In genomic region chr10:58435297-58435696, GRCh38 we compare ENCODE assay signal across 8 cellular contexts. TPM values are rescaled to one million over a fixed set of nuclear protein-coding genes. Genes with fewer than 3 reads are reported as not detected.
DNase-seq lines count a peak whose midpoint lies in the region; ATAC-seq and TF ChIP-seq lines count a peak whose summit lies in the region.

No MANE protein-coding gene starts in this region.

- ATAC-seq in HG02763 (IDR thresholded peaks at IDR 0.05; ENCODE audit: unreplicated experiment) (no peak), GM19035 (IDR thresholded peaks at IDR 0.05; ENCODE audit: unreplicated experiment) (no peak), HG03025 (IDR thresholded peaks at IDR 0.05; ENCODE audit: low FRiP score, unreplicated experiment) (no peak), GM18909 (IDR thresholded peaks at IDR 0.05; ENCODE audit: poor library complexity, unreplicated experiment) (no peak)

- intact Hi-C loops in breast epithelium (cut with DNase I; ENCODE audit: low total_unique reads): no loop called here

- peak; percentile 56 for DNase-seq in COLO829 (ENCODE audit: low spot score)
- DNase-seq in KBM-7: peak; percentile 21
- no peak for DNase-seq in breast epithelium (ENCODE audit: low spot score in 2 of 2)

- TF ChIP-seq POLR2A in breast epithelium (IDR thresholded peaks at IDR 0.05): no peak

- in situ Hi-C loops in KBM-7 (cut with MboI; ENCODE audit: low pct_unique_long_range_greater_than_20kb, low sequenced_read_pairs): no loop called here

- WGBS in mesodermal cell (ENCODE audit: insufficient coverage in 2 of 2), 2 experiments: 63 to 100% methylated on average over 1 of the region's 2 CpGs

- peaks cover 3 to 4% of the 10 kb centered on the region in 2 donors for H3K4me1 ChIP-seq in breast epithelium
- peaks cover 10% of the 10 kb centered on the region for H3K4me1 ChIP-seq in mesodermal cell (ENCODE audit: control insufficient read depth, insufficient read depth, low read length, poor library complexity, severe bottlenecking)

- no peak overlapping the region for H3K4me3 ChIP-seq in breast epithelium
- H3K4me3 ChIP-seq in mesodermal cell (ENCODE audit: extremely low read depth, insufficient read depth, low read length, poor library complexity, severe bottlenecking): no peak overlapping the region

- no peaks in the 10 kb centered on the region for H3K9me3 ChIP-seq in breast epithelium
- peaks cover 3% of the 10 kb centered on the region for H3K9me3 ChIP-seq in mesodermal cell (ENCODE audit: control insufficient read depth, low read length)

- no peak for TF ChIP-seq CTCF in breast epithelium (IDR thresholded peaks at IDR 0.05)

- H3K27ac ChIP-seq in breast epithelium: peak overlapping the region; percentile 49 to 73
- H3K27ac ChIP-seq in mesodermal cell (ENCODE audit: low read depth, low read length, severe bottlenecking): peak overlapping the region; percentile 82

- H3K36me3 ChIP-seq in breast epithelium (no peaks in the 10 kb centered on the region), mesodermal cell (ENCODE audit: control insufficient read depth, insufficient read depth, low read length) (no peaks in the 10 kb centered on the region)

- H3K27me3 ChIP-seq in breast epithelium: no peaks in the 10 kb centered on the region

RNA-seq across cellular contexts. Expression of gene TFAM, which starts 50.1 kb away (rescaled TPM):
- 10 to 100 TPM; 15.8 to 30.1 (median 22.3) TPM for total RNA-seq in breast epithelium
- 26.7 TPM for polyA plus RNA-seq in mesodermal cell (2013, experiment 1 of 2)
- 34.6 TPM for polyA plus RNA-seq in mesodermal cell (2013, experiment 2 of 2)

Comparison
In these comparisons a context has a peak if more than half of its experiments do, and no peak if none do; other contexts are left out.
1. DNase-seq: peak in COLO829 (single experiment) and KBM-7 (single experiment); none in breast epithelium (0 of 2).